In the genomic region with DNA sequence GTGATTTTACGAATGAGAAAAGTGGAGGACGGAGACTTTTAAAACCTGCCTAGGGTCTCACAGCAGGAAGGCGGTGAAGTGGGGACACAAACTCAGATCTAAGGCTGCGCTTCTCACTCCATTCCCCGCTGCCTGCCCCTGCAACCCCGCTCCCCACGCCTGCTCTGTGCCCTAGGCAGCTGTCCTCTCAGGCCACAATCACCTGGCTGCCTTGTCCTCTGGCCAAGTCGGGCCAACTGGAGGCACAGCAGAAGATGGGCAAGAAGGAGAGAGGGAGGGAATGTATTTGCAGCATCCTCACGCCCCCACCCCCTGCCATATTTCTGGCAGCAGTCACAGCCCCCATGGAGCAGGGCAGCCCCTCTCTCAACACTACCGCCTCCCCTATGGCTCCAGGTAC, we compare ENCODE assay signal across 19 cellular contexts.
DNase-seq lines count a peak whose midpoint lies in the region; ATAC-seq and TF ChIP-seq lines count a peak whose summit lies in the region.
"Had no signal": no experiment of that assay in that cellular context is flagged by ENCODE, and none has a peak within 500 bp of the region (broad histone marks: within the 10 kb centered on the region; RNA-seq: fewer than 3 reads in every experiment).

No MANE protein-coding gene starts in this region.

- H3K4me1 Mint-ChIP-seq in WTC11 (peaks cover 50% of the 10 kb centered on the region), memory B cell (peaks cover 25% of the 10 kb centered on the region)
- H3K4me1 Mint-ChIP-seq in stimulated activated memory B cell treated with anti-CD40 and anti-IgM and Interleukin-4, amounts not matched to agents 10 μg/mL and 1 μg/mL and 100 μg/mL, for 72 hours: peaks cover 65% of the 10 kb centered on the region
- peaks cover 23% of the 10 kb centered on the region for H3K4me1 Mint-ChIP-seq in activated T-cell treated with anti-CD3 and anti-CD28 coated beads, Interleukin-2, amount 50 U/mL, for 24 hours (ENCODE audit: low read depth)

- POLR2A ChIA-PET in WTC11 (lab: Charles Lee): no interaction called here

- H3K36me3 Mint-ChIP-seq in WTC11: peaks cover 8% of the 10 kb centered on the region
- peaks cover 8% of the 10 kb centered on the region for H3K36me3 Mint-ChIP-seq in memory B cell
- H3K36me3 Mint-ChIP-seq in stimulated activated memory B cell treated with anti-CD40 and anti-IgM and Interleukin-4, amounts not matched to agents 10 μg/mL and 1 μg/mL and 100 μg/mL, for 72 hours: peaks cover 35% of the 10 kb centered on the region
- H3K36me3 Mint-ChIP-seq in activated T-cell treated with anti-CD3 and anti-CD28 coated beads, Interleukin-2, amount 50 U/mL, for 24 hours (ENCODE audit: low read depth): peaks cover 19% of the 10 kb centered on the region
- H3K36me3 Mint-ChIP-seq: type B pancreatic cell had no signal

- ATAC-seq in WTC11: no peak; the same call in 1 of the 2 replicates
- no peak for ATAC-seq in memory B cell (ENCODE audit: low read depth)
- no peak for ATAC-seq in stimulated activated memory B cell treated with anti-CD40 and anti-IgM and Interleukin-4, amounts not matched to agents 10 μg/mL and 1 μg/mL and 100 μg/mL, for 72 hours
- ATAC-seq in HG02798 (IDR thresholded peaks at IDR 0.05; ENCODE audit: poor library complexity, unreplicated experiment): no peak
- ATAC-seq: naive thymus-derived CD8-positive, alpha-beta T cell had no signal

- H3K9me3 Mint-ChIP-seq in WTC11 (no peaks in the 10 kb centered on the region), memory B cell (no peaks in the 10 kb centered on the region)
- H3K9me3 Mint-ChIP-seq in stimulated activated memory B cell treated with anti-CD40 and anti-IgM and Interleukin-4, amounts not matched to agents 10 μg/mL and 1 μg/mL and 100 μg/mL, for 72 hours: no peaks in the 10 kb centered on the region
- no peaks in the 10 kb centered on the region for H3K9me3 Mint-ChIP-seq in activated T-cell treated with anti-CD3 and anti-CD28 coated beads, Interleukin-2, amount 50 U/mL, for 24 hours
- H3K9me3 Mint-ChIP-seq: CD4-positive, CD25-positive, alpha-beta regulatory T cell; naive thymus-derived CD8-positive, alpha-beta T cell; T-helper 2 cell treated with Interferon-gamma antibody and Interleukin-4, amounts not matched to agents 5 μg/mL and 100 μg/mL, for 36 hours; type B pancreatic cell had no signal

- CTCF ChIA-PET in WTC11 (lab: Charles Lee): interaction anchor here (1.2 to 3.2 kb wide), 2 partner anchors 16 to 96 kb away, joined by 3 to 13 read pairs; no protein-coding TSS in a partner anchor

- peak overlapping the region; percentile 54 for H3K27ac ChIP-seq in cingulate gyrus (ENCODE audit: low read depth, low read length)
- H3K27ac ChIP-seq: brain microvascular endothelial cell had no signal

- TF ChIP-seq CTCF in WTC11 (IDR thresholded peaks at IDR 0.05): no peak

- H3K27ac Mint-ChIP-seq in WTC11 (peak overlapping the region; percentile 70; the same call in 1 of the 2 replicates), memory B cell (peak overlapping the region; percentile 25)
- H3K27ac Mint-ChIP-seq in stimulated activated memory B cell treated with anti-CD40 and anti-IgM and Interleukin-4, amounts not matched to agents 10 μg/mL and 1 μg/mL and 100 μg/mL, for 72 hours: peak overlapping the region; percentile 60
- H3K27ac Mint-ChIP-seq in activated T-cell treated with anti-CD3 and anti-CD28 coated beads, Interleukin-2, amount 50 U/mL, for 24 hours: no peak overlapping the region
- H3K27ac Mint-ChIP-seq: T-helper 2 cell treated with Interferon-gamma antibody and Interleukin-4, amounts not matched to agents 5 μg/mL and 100 μg/mL, for 36 hours; type B pancreatic cell had no signal

- no peaks in the 10 kb centered on the region for H3K27me3 Mint-ChIP-seq in WTC11 (ENCODE audit: low read depth)
- no peaks in the 10 kb centered on the region for H3K27me3 Mint-ChIP-seq in memory B cell
- no peaks in the 10 kb centered on the region for H3K27me3 Mint-ChIP-seq in stimulated activated memory B cell treated with anti-CD40 and anti-IgM and Interleukin-4, amounts not matched to agents 10 μg/mL and 1 μg/mL and 100 μg/mL, for 72 hours
- no peaks in the 10 kb centered on the region for H3K27me3 Mint-ChIP-seq in activated T-cell treated with anti-CD3 and anti-CD28 coated beads, Interleukin-2, amount 50 U/mL, for 24 hours
- H3K27me3 Mint-ChIP-seq: CD4-positive, CD25-positive, alpha-beta regulatory T cell; naive thymus-derived CD8-positive, alpha-beta T cell; type B pancreatic cell had no signal

- DNase-seq in WTC11 (ENCODE audit: low spot score): no peak
- no peak for DNase-seq in memory B cell (ENCODE audit: low spot score in 2 of 2)
- DNase-seq in dermis blood vessel endothelial cell: no peak
- no peak for DNase-seq in activated T-cell treated with anti-CD3 and anti-CD28 coated beads, Interleukin-2, amount 50 U/mL, for 24 hours
- DNase-seq: activated CD4-positive, alpha-beta T cell treated with anti-CD3 and anti-CD28 coated beads for 1 hour; activated CD8-positive, alpha-beta memory T cell treated with anti-CD3 and anti-CD28 coated beads, Interleukin-2, amount 50 U/mL, for 48 hours; activated naive CD4-positive, alpha-beta T cell treated with anti-CD3 and anti-CD28 coated beads, Interleukin-2, amount 50 U/mL, for 16 hours; brain microvascular endothelial cell; CD4-positive, CD25-positive, alpha-beta regulatory T cell; effector memory CD4-positive, alpha-beta T cell; MG63; naive thymus-derived CD8-positive, alpha-beta T cell; NCI-H187 treated with DMSO at 0.1 percent for 48 hours; stimulated activated CD4-positive, alpha-beta T cell treated with anti-CD3 and anti-CD28 coated beads, Interleukin-2, amount 100 ng/mL, for 24 hours had no signal

- no peak overlapping the region for H3K4me3 Mint-ChIP-seq in WTC11
- H3K4me3 Mint-ChIP-seq in memory B cell: no peak overlapping the region
- H3K4me3 Mint-ChIP-seq in stimulated activated memory B cell treated with anti-CD40 and anti-IgM and Interleukin-4, amounts not matched to agents 10 μg/mL and 1 μg/mL and 100 μg/mL, for 72 hours: no peak overlapping the region
- no peak overlapping the region for H3K4me3 Mint-ChIP-seq in activated T-cell treated with anti-CD3 and anti-CD28 coated beads, Interleukin-2, amount 50 U/mL, for 24 hours
- H3K4me3 Mint-ChIP-seq: CD4-positive, CD25-positive, alpha-beta regulatory T cell; naive thymus-derived CD8-positive, alpha-beta T cell; T-helper 2 cell treated with Interferon-gamma antibody and Interleukin-4, amounts not matched to agents 5 μg/mL and 100 μg/mL, for 36 hours; type B pancreatic cell had no signal

TF ChIP-seq in WTC11, 78 proteins besides CTCF, POLR2A, EP300 and RAD21:
- TF ChIP-seq, protein P1, sequence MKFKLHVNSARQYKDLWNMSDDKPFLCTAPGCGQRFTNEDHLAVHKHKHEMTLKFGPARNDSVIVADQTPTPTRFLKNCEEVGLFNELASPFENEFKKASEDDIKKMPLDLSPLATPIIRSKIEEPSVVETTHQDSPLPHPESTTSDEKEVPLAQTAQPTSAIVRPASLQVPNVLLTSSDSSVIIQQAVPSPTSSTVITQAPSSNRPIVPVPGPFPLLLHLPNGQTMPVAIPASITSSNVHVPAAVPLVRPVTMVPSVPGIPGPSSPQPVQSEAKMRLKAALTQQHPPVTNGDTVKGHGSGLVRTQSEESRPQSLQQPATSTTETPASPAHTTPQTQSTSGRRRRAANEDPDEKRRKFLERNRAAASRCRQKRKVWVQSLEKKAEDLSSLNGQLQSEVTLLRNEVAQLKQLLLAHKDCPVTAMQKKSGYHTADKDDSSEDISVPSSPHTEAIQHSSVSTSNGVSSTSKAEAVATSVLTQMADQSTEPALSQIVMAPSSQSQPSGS (CRISPR knock-in tag; IDR thresholded peaks at IDR 0.05; ENCODE audit: borderline replicate concordance, low read depth): no peak
- TF ChIP-seq ZBTB21 (CRISPR knock-in tag; IDR thresholded peaks at IDR 0.05; ENCODE audit: borderline replicate concordance): no peak
- TF ChIP-seq HMGXB4 (CRISPR knock-in tag; IDR thresholded peaks at IDR 0.05): no peak
- TF ChIP-seq FOXP4 (CRISPR knock-in tag; IDR thresholded peaks at IDR 0.05): no peak
- TF ChIP-seq CBFB (CRISPR knock-in tag; IDR thresholded peaks at IDR 0.05; ENCODE audit: low read depth): no peak
- no peak for TF ChIP-seq NFYB (CRISPR knock-in tag; conservative IDR thresholded peaks at IDR 0.05; ENCODE audit: low read depth)
